Comparison of ENCODE assay signal across 15 cellular contexts in the genomic region with DNA sequence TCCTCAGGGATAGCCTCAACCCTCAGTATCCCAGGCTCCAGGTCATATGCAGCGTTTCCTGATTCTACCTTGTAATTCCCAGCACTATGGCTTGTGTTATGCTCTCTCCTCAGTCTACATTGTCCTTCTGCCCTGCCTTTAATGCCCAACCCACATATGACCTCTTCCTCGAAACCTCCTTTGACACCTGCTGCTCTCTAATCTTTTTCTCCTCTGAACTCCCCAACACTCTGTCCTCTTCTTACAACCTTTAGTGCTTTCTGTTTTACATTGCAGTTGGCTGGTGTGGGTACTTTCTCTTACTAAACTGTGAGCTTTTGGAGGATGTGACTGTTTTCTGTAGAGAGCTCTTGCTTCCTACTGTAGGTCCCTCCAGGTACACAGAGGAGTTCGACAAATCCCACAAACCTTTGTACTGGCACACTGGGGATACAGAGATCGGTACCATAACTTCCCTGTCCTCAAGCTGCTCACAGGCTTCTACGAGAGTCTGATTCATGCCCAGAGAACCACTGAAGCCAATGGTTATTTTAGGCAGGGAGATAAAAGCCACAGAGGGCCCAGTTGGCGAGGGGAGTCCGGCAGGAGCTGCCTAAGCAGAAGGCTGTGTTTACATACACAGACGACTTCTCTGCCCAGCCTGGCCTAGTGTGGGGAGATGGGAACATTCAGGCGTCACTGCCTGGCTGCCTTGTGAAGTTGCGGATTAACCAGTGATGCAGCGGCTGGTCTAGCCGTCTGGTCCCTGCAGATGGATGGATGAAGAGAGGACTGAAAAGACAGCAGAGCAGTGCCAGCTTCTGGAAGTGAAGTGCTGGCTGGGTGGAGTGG. TPM values are rescaled to one million over a fixed set of nuclear protein-coding genes. Genes with fewer than 3 reads are reported as not detected.
DNase-seq lines count a peak whose midpoint lies in the region; ATAC-seq and TF ChIP-seq lines count a peak whose summit lies in the region.
"Had no signal": no experiment of that assay in that cellular context is flagged by ENCODE, and none has a peak within 500 bp of the region (broad histone marks: within the 10 kb centered on the region; RNA-seq: fewer than 3 reads in every experiment).

No MANE protein-coding gene starts in this region.

- ATAC-seq in mucosa of descending colon = peak; percentile 55
- ATAC-seq: upper lobe of right lung had no signal

- peaks cover 23% of the 10 kb centered on the region for H3K4me1 Mint-ChIP-seq in osteocyte (ENCODE audit: unreplicated experiment)

- no peaks in the 10 kb centered on the region for H3K27me3 Mint-ChIP-seq in osteocyte (ENCODE audit: unreplicated experiment)

- TF ChIP-seq CTCF in esophagus muscularis mucosa (IDR thresholded peaks at IDR 0.05) = no peak
- no peak for TF ChIP-seq CTCF in mucosa of descending colon (IDR thresholded peaks at IDR 0.05)
- no peak for TF ChIP-seq CTCF in osteocyte (IDR thresholded peaks at IDR 0.05)

- H3K9me3 ChIP-seq in esophagus muscularis mucosa = no peaks in the 10 kb centered on the region
- H3K9me3 ChIP-seq in mucosa of descending colon = no peaks in the 10 kb centered on the region
- H3K9me3 ChIP-seq: SJCRH30, upper lobe of right lung had no signal

- H3K36me3 ChIP-seq in esophagus muscularis mucosa = no peaks in the 10 kb centered on the region
- H3K36me3 ChIP-seq in mucosa of descending colon (ENCODE audit: low read depth) = no peaks in the 10 kb centered on the region
- H3K36me3 ChIP-seq: SJCRH30, upper lobe of right lung had no signal

- H3K27ac ChIP-seq in esophagus muscularis mucosa (replicated peaks in 1 of 4) = peak overlapping the region in 3 of 4 donors; percentile 4 to 59 (median 46)
- H3K27ac ChIP-seq: SJCRH30, upper lobe of right lung, VCaP had no signal

- H3K9me3 Mint-ChIP-seq in osteocyte (ENCODE audit: unreplicated experiment) = no peaks in the 10 kb centered on the region

- intact Hi-C loops in esophagus muscularis mucosa (cut with DNase I) = no loop called here
- intact Hi-C loops in mucosa of descending colon (cut with DNase I, micrococcal nuclease) = no loop called here

- TF ChIP-seq POLR2A in esophagus muscularis mucosa (IDR thresholded peaks at IDR 0.05; ENCODE audit: low read depth) = no peak

- DNase-seq in ACHN (peak; percentile 62), NCI-H1694 (lab: John Stamatoyannopoulos, UW) (peak; percentile 32), esophagus muscularis mucosa (ENCODE audit: extremely low spot score) (no peak), mucosa of descending colon (no peak), osteocyte (ENCODE audit: extremely low spot score, unreplicated experiment) (no peak), SIG-M5 (lab: John Stamatoyannopoulos, UW) (no peak)
- DNase-seq in effector CD8-positive, alpha-beta T cell (lab: John Stamatoyannopoulos, UW) = no peak
- no peak for DNase-seq in NK-92 treated with Interleukin-12 subunit alpha and Interleukin-12 subunit beta, amount 100 ng/mL, for 24 hours (lab: John Stamatoyannopoulos, UW)
- DNase-seq: DMS53, naive B cell, NCI-H526, SJCRH30, upper lobe of right lung had no signal

- no peak for TF ChIP-seq EP300 in esophagus muscularis mucosa (IDR thresholded peaks at IDR 0.05)

- H3K36me3 Mint-ChIP-seq in osteocyte (ENCODE audit: unreplicated experiment) = no peaks in the 10 kb centered on the region
- H3K36me3 Mint-ChIP-seq: naive B cell had no signal

- in situ Hi-C loops in ACHN (cut with HindIII; ENCODE audit: low pct_ligation_motif_present, low pct_unique_long_range_greater_than_20kb, low sequenced_read_pairs) = loop anchor here (25.0 kb wide), 1 partner anchor 159 kb away; no protein-coding TSS in a partner anchor

- H3K4me3 ChIP-seq in esophagus muscularis mucosa = no peak overlapping the region
- H3K4me3 ChIP-seq in mucosa of descending colon = no peak overlapping the region
- H3K4me3 ChIP-seq: SJCRH30, smooth muscle cell, upper lobe of right lung had no signal

- no peak overlapping the region for H3K27ac Mint-ChIP-seq in osteocyte (ENCODE audit: unreplicated experiment)

- 60% methylated on average over 11 of the region's 12 CpGs for WGBS in esophagus muscularis mucosa

- H3K4me1 ChIP-seq in esophagus muscularis mucosa (peaks cover 5 to 31% (median 12%) of the 10 kb centered on the region in 4 donors), mucosa of descending colon (ENCODE audit: low read depth) (peaks cover 5% of the 10 kb centered on the region)
- H3K4me1 ChIP-seq: SJCRH30 had no signal

- H3K27me3 ChIP-seq in esophagus muscularis mucosa = no peaks in the 10 kb centered on the region
- H3K27me3 ChIP-seq: upper lobe of right lung had no signal

- H3K4me3 Mint-ChIP-seq in osteocyte (ENCODE audit: unreplicated experiment) = no peak overlapping the region
- H3K4me3 Mint-ChIP-seq: naive B cell had no signal

RNA-seq across cellular contexts. Expression of gene EPB41L1, which starts 8.4 kb away (rescaled TPM):
- total RNA-seq in esophagus muscularis mucosa (10 to 100 TPM; 27.7 to 53.8 (median 34.4) TPM), mucosa of descending colon (10 to 100 TPM; 41.0 to 95.3 (median 71.7) TPM), osteocyte (31.4 and 36.9 TPM in 2 replicates)

Comparison
In these comparisons a context has a peak if more than half of its experiments do, and no peak if none do; other contexts are left out.
1. DNase-seq: peak in ACHN (single experiment) and NCI-H1694 (single experiment); none in esophagus muscularis mucosa (single experiment), mucosa of descending colon (0 of 3), osteocyte (single experiment), SIG-M5 (single experiment), effector CD8-positive, alpha-beta T cell (single experiment) and NK-92 treated with Interleukin-12 subunit alpha and Interleukin-12 subunit beta, amount 100 ng/mL, for 24 hours (single experiment).